Comparison of ENCODE assay signal across 18 cellular contexts in genomic region chr3:45434996-45435395, GRCh38. TPM values are rescaled to one million over a fixed set of nuclear protein-coding genes. Genes with fewer than 3 reads are reported as not detected.
DNase-seq lines count a peak whose midpoint lies in the region; ATAC-seq and TF ChIP-seq lines count a peak whose summit lies in the region.
"Had no signal": no experiment of that assay in that cellular context is flagged by ENCODE, and none has a peak within 500 bp of the region (broad histone marks: within the 10 kb centered on the region; RNA-seq: fewer than 3 reads in every experiment).

No MANE protein-coding gene starts in this region.

- no peak overlapping the region for H2AFZ ChIP-seq in GM23338
- H2AFZ ChIP-seq in trophoblast cell (ENCODE audit: insufficient read depth, low read length, poor library complexity) = no peak overlapping the region

- peak overlapping the region; percentile 37 for H3K23ac ChIP-seq in trophoblast cell (ENCODE audit: low read length)

- WGBS in trophoblast cell (ENCODE audit: extremely low coverage, insufficient coverage, insufficient read length) = no CpG with 5 or more reads among the region's 3 CpGs

- no peak overlapping the region for H4K8ac ChIP-seq in trophoblast cell (ENCODE audit: low read depth, low read length)

- no peak overlapping the region for H3K4me3 ChIP-seq in GM23338
- H3K4me3 ChIP-seq in trophoblast cell (ENCODE audit: low read depth, low read length) = peak overlapping the region; percentile 1
- no peak overlapping the region for H3K4me3 ChIP-seq in colonic mucosa
- H3K4me3 ChIP-seq: BLaER1 had no signal

- H3K4me1 ChIP-seq in GM23338 (ENCODE audit: insufficient read depth) = peaks cover 8% of the 10 kb centered on the region
- H3K4me1 ChIP-seq in foreskin keratinocyte = peaks cover 15% of the 10 kb centered on the region
- no peaks in the 10 kb centered on the region for H3K4me1 ChIP-seq in trophoblast cell (ENCODE audit: control insufficient read depth in 1 of 2, insufficient read depth in 2 of 2, low read length in 2 of 2)
- no peaks in the 10 kb centered on the region for H3K4me1 ChIP-seq in colonic mucosa

- H3K9ac ChIP-seq in trophoblast cell (ENCODE audit: low read length) (peak overlapping the region; percentile 33), colonic mucosa (ENCODE audit: low read depth in 2 of 2, low read length in 2 of 2) (no peak overlapping the region)
- H3K9ac ChIP-seq: BLaER1 had no signal

- no peak overlapping the region for H4K12ac ChIP-seq in trophoblast cell (ENCODE audit: low read depth, low read length)

- peak overlapping the region; percentile 48; the same call in 1 of the 2 replicates for H3K27ac ChIP-seq in GM23338 (ENCODE audit: low read depth)
- no peak overlapping the region for H3K27ac ChIP-seq in foreskin keratinocyte
- H3K27ac ChIP-seq in trophoblast cell (ENCODE audit: low read depth, low read length) = no peak overlapping the region
- H3K27ac ChIP-seq in colonic mucosa = no peak overlapping the region
- H3K27ac ChIP-seq: BLaER1 had no signal

- intact Hi-C loops in colonic mucosa (cut with DNase I) = no loop called here

- H3K36me3 Mint-ChIP-seq in GM23338 (ENCODE audit: low read depth) = no peaks in the 10 kb centered on the region; the same call in 2 of the 3 replicates
- H3K36me3 Mint-ChIP-seq in activated T-helper 17 cell treated with anti-CD3 and anti-CD28 coated beads, Interleukin-2, amount 50 U/mL, for 72 hours (ENCODE audit: low read depth) = peaks cover 31% of the 10 kb centered on the region

- H3K79me1 ChIP-seq in trophoblast cell (ENCODE audit: low read length) = no peaks in the 10 kb centered on the region

- peaks cover 9% of the 10 kb centered on the region; the same call in 2 of the 3 replicates for H3K4me1 Mint-ChIP-seq in GM23338
- H3K4me1 Mint-ChIP-seq in activated T-helper 17 cell treated with anti-CD3 and anti-CD28 coated beads, Interleukin-2, amount 50 U/mL, for 72 hours = peaks cover 5% of the 10 kb centered on the region

- H3K18ac ChIP-seq in trophoblast cell (ENCODE audit: low read length) = no peak overlapping the region

- H3K9me2 ChIP-seq in GM23338 (ENCODE audit: insufficient read depth) = no peaks in the 10 kb centered on the region

- H3K27ac Mint-ChIP-seq in GM23338 = no peak overlapping the region
- H3K27ac Mint-ChIP-seq in activated T-helper 17 cell treated with anti-CD3 and anti-CD28 coated beads, Interleukin-2, amount 50 U/mL, for 72 hours = peak overlapping the region; percentile 18
- H3K27ac Mint-ChIP-seq: CD4-positive, CD25-positive, alpha-beta regulatory T cell had no signal

- H2BK12ac ChIP-seq in trophoblast cell (ENCODE audit: low read length) = no peak overlapping the region

- H3K9me3 ChIP-seq in trophoblast cell (ENCODE audit: insufficient read depth, low read depth, low read length) (no peaks in the 10 kb centered on the region), colonic mucosa (no peaks in the 10 kb centered on the region)

- H3K9me3 Mint-ChIP-seq in GM23338 = no peaks in the 10 kb centered on the region
- no peaks in the 10 kb centered on the region for H3K9me3 Mint-ChIP-seq in activated T-helper 17 cell treated with anti-CD3 and anti-CD28 coated beads, Interleukin-2, amount 50 U/mL, for 72 hours
- H3K9me3 Mint-ChIP-seq: CD4-positive, CD25-positive, alpha-beta regulatory T cell had no signal

- no peak for DNase-seq in GM23338 (ENCODE audit: low spot score)
- DNase-seq in foreskin keratinocyte = peak; percentile 50 to 73
- no peak for DNase-seq in trophoblast cell
- no peak for DNase-seq in SHP77 treated with DMSO at 0.1 percent for 48 hours (lab: John Stamatoyannopoulos, UW)
- no peak for DNase-seq in colonic mucosa
- no peak for DNase-seq in NCI-H2171 treated with DMSO at 0.1 percent for 48 hours (lab: John Stamatoyannopoulos, UW)
- DNase-seq: CD4-positive, CD25-positive, alpha-beta regulatory T cell; H7; NCI-H1092; NCI-H1436; NCI-H187 treated with DMSO at 0.1 percent for 48 hours; NCI-H446; NCI-H524 treated with DMSO at 0.1 percent for 48 hours; NCI-H774; Right ventricle myocardium superior; RPMI8226 had no signal

- no peak overlapping the region for H2BK5ac ChIP-seq in trophoblast cell (ENCODE audit: low read depth, low read length, poor library complexity)

- H3K27me3 ChIP-seq in GM23338 (ENCODE audit: insufficient read depth) (no peaks in the 10 kb centered on the region), foreskin keratinocyte (no peaks in the 10 kb centered on the region), trophoblast cell (ENCODE audit: insufficient read depth, low read length) (no peaks in the 10 kb centered on the region), colonic mucosa (no peaks in the 10 kb centered on the region)
- H3K27me3 ChIP-seq: BLaER1 had no signal

- no peak overlapping the region for H3K4ac ChIP-seq in trophoblast cell (ENCODE audit: low read depth, low read length)

- H3K36me3 ChIP-seq in GM23338 (ENCODE audit: insufficient read depth) = no peaks in the 10 kb centered on the region
- H3K36me3 ChIP-seq in trophoblast cell (ENCODE audit: control insufficient read depth in 1 of 2, insufficient read depth in 2 of 2, low read length in 2 of 2) = peaks cover 0 to 3% of the 10 kb centered on the region in 2 experiments
- no peaks in the 10 kb centered on the region for H3K36me3 ChIP-seq in colonic mucosa

- H3K79me2 ChIP-seq in GM23338 (replicated peaks; ENCODE audit: insufficient read depth) (peaks cover 4% of the 10 kb centered on the region; the same call in 1 of the 2 replicates), trophoblast cell (ENCODE audit: control insufficient read depth, insufficient read depth, low read length, poor library complexity) (no peaks in the 10 kb centered on the region)

- no peak overlapping the region for H2BK120ac ChIP-seq in trophoblast cell (ENCODE audit: insufficient read depth, low read length, poor library complexity)

- TF ChIP-seq CTCF in GM23338 (conservative IDR thresholded peaks at IDR 0.05; ENCODE audit: low read depth in 2 of 2) (no peak), foreskin keratinocyte (conservative IDR thresholded peaks at IDR 0.05) (no peak), colonic mucosa (IDR thresholded peaks at IDR 0.05) (no peak)

- H3K14ac ChIP-seq in trophoblast cell (ENCODE audit: low read length) = no peak overlapping the region

- peak; percentile 61 for ATAC-seq in GM23338
- ATAC-seq in activated T-helper 17 cell treated with anti-CD3 and anti-CD28 coated beads, Interleukin-2, amount 50 U/mL, for 72 hours (replicated peaks) = no peak
- peak; percentile 49 for ATAC-seq in foreskin keratinocyte

- H3K4me3 Mint-ChIP-seq in GM23338 = no peak overlapping the region
- H3K4me3 Mint-ChIP-seq in activated T-helper 17 cell treated with anti-CD3 and anti-CD28 coated beads, Interleukin-2, amount 50 U/mL, for 72 hours = no peak overlapping the region
- H3K4me3 Mint-ChIP-seq: CD4-positive, CD25-positive, alpha-beta regulatory T cell had no signal

- H2AK5ac ChIP-seq in trophoblast cell (ENCODE audit: low read length) = no peak overlapping the region

- H3K4me2 ChIP-seq in GM23338 = no peak overlapping the region
- no peak overlapping the region for H3K4me2 ChIP-seq in trophoblast cell (ENCODE audit: low read length)
- H3K4me2 ChIP-seq: BLaER1 had no signal

- H4K20me1 ChIP-seq in GM23338 (replicated peaks; ENCODE audit: insufficient read depth) = no peaks in the 10 kb centered on the region
- H4K20me1 ChIP-seq: BLaER1 had no signal

- no peaks in the 10 kb centered on the region for H3F3A ChIP-seq in GM23338 (replicated peaks; ENCODE audit: low read depth)

- no peak overlapping the region for H4K91ac ChIP-seq in trophoblast cell (ENCODE audit: low read depth, low read length)

- H3K27me3 Mint-ChIP-seq in GM23338 (ENCODE audit: insufficient read depth, low read depth, poor library complexity) = no peaks in the 10 kb centered on the region
- H3K27me3 Mint-ChIP-seq in activated T-helper 17 cell treated with anti-CD3 and anti-CD28 coated beads, Interleukin-2, amount 50 U/mL, for 72 hours = no peaks in the 10 kb centered on the region
- H3K27me3 Mint-ChIP-seq: CD4-positive, CD25-positive, alpha-beta regulatory T cell had no signal

TF ChIP-seq in GM23338, 12 proteins besides CTCF, POLR2A, EP300 and RAD21 (continues in another document):
- TF ChIP-seq STAT1 (IDR thresholded peaks at IDR 0.05; ENCODE audit: unreplicated experiment) (no peak), POLR2AphosphoS5 (IDR thresholded peaks at IDR 0.05; ENCODE audit: low read depth) (no peak), ZNF114 (CRISPR knock-in tag; IDR thresholded peaks at IDR 0.05) (no peak)
- TF ChIP-seq, protein P1, sequence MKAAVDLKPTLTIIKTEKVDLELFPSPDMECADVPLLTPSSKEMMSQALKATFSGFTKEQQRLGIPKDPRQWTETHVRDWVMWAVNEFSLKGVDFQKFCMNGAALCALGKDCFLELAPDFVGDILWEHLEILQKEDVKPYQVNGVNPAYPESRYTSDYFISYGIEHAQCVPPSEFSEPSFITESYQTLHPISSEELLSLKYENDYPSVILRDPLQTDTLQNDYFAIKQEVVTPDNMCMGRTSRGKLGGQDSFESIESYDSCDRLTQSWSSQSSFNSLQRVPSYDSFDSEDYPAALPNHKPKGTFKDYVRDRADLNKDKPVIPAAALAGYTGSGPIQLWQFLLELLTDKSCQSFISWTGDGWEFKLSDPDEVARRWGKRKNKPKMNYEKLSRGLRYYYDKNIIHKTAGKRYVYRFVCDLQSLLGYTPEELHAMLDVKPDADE (IDR thresholded peaks at IDR 0.05) = no peak

RNA-seq across cellular contexts. Expression of gene LARS2, which starts 46.6 kb away (rescaled TPM):
- total RNA-seq in GM23338 (2014; rRNA removed; shearing (Covaris generic)) = 47.1 and 51.8 TPM in 2 replicates
- polyA plus RNA-seq in GM23338 (2016; fragmentation: Nextera tagmentation; extraction: Ambion mirVana) (8.9 and 13.4 TPM in 2 replicates), foreskin keratinocyte (14.0 TPM in 2 replicates)
- total RNA-seq in activated T-helper 17 cell treated with anti-CD3 and anti-CD28 coated beads, Interleukin-2, amount 50 U/mL, for 72 hours = 10 to 100 TPM; 14.8 to 38.0 TPM
- total RNA-seq in foreskin keratinocyte (30.9 and 32.2 TPM in 2 replicates), colonic mucosa (10 to 100 TPM; 33.5 to 39.4 TPM)
- 9.3 and 9.5 TPM in 2 replicates for polyA plus RNA-seq in trophoblast cell (2013)

Comparison
In these comparisons a context has a peak if more than half of its experiments do, and no peak if none do; other contexts are left out.
1. DNase-seq: peak in foreskin keratinocyte (2 of 2); none in GM23338 (single experiment), trophoblast cell (0 of 2), SHP77 treated with DMSO at 0.1 percent for 48 hours (single experiment), colonic mucosa (single experiment) and NCI-H2171 treated with DMSO at 0.1 percent for 48 hours (single experiment).